ENCODE assay signal across 8 cellular contexts in genomic region chr2:27428978-27429541, GRCh38. TPM values are rescaled to one million over a fixed set of nuclear protein-coding genes. Genes with fewer than 3 reads are reported as not detected.
DNase-seq lines count a peak whose midpoint lies in the region; ATAC-seq lines count a peak whose summit lies in the region.

No MANE protein-coding gene starts in this region.

- peak overlapping the region; percentile 89 for H3K27ac ChIP-seq in effector memory CD4-positive, alpha-beta T cell (ENCODE audit: insufficient read depth, low read length, poor library complexity, severe bottlenecking)
- H3K27ac ChIP-seq in mesenchymal stem cell (ENCODE audit: low read length, poor library complexity, severe bottlenecking) = peak overlapping the region; percentile 91

- peak overlapping the region in 1 of 2 experiments; percentile 32 for H3K14ac ChIP-seq in mesenchymal stem cell (ENCODE audit: low read length in 2 of 2)

- peaks cover 25% of the 10 kb centered on the region for H3K4me1 ChIP-seq in effector memory CD4-positive, alpha-beta T cell (ENCODE audit: control insufficient read depth, insufficient read depth, low read length, poor library complexity, severe bottlenecking)
- H3K4me1 ChIP-seq in mesenchymal stem cell (ENCODE audit: control insufficient read depth, insufficient read depth, low read depth, low read length) = peaks cover 7% of the 10 kb centered on the region

- peak overlapping the region; percentile 91 for H3K27ac Mint-ChIP-seq in activated CD4-positive, alpha-beta memory T cell treated with anti-CD3 and anti-CD28 coated beads, Interleukin-2, amount 10 ng/mL, durations not matched to agents 7 days and 5 days

- H3K4ac ChIP-seq in mesenchymal stem cell (ENCODE audit: low read depth in 1 of 2, low read length in 2 of 2) = peak overlapping the region; percentile 81 to 100

- DNase-seq in Ammon's horn (ENCODE audit: low spot score) (peak; percentile 77), NCI-H69 (lab: John Stamatoyannopoulos, UW) (peak; percentile 80), mesenchymal stem cell (peak; percentile 90)
- peak; percentile 83 for DNase-seq in activated CD4-positive, alpha-beta memory T cell treated with anti-CD3 and anti-CD28 coated beads, Interleukin-2, amount 10 ng/mL, durations not matched to agents 7 days and 5 days
- peak; percentile 62 to 68 (median 62) for DNase-seq in effector memory CD4-positive, alpha-beta T cell
- peak; percentile 45 for DNase-seq in stimulated activated CD8-positive, alpha-beta memory T cell treated with anti-CD3 and anti-CD28 coated beads, Interleukin-12 subunit alpha, Interleukin-12 subunit beta, amount 100 ng/mL, for 1 hour (ENCODE audit: low read depth)

- H2AK5ac ChIP-seq in mesenchymal stem cell (ENCODE audit: low read length, severe bottlenecking) = no peak overlapping the region

- H3K27me3 Mint-ChIP-seq in activated CD4-positive, alpha-beta memory T cell treated with anti-CD3 and anti-CD28 coated beads, Interleukin-2, amount 10 ng/mL, durations not matched to agents 7 days and 5 days = no peaks in the 10 kb centered on the region

- H3K9me3 Mint-ChIP-seq in activated CD4-positive, alpha-beta memory T cell treated with anti-CD3 and anti-CD28 coated beads, Interleukin-2, amount 10 ng/mL, durations not matched to agents 7 days and 5 days = no peaks in the 10 kb centered on the region

- ATAC-seq in GM18868 (IDR thresholded peaks at IDR 0.05; ENCODE audit: unreplicated experiment) (peak; percentile 68), HG03097 (IDR thresholded peaks at IDR 0.05; ENCODE audit: low FRiP score, unreplicated experiment) (peak; percentile 65)

- H3K36me3 ChIP-seq in effector memory CD4-positive, alpha-beta T cell (ENCODE audit: control insufficient read depth, insufficient read depth, low read length) = peaks cover 11% of the 10 kb centered on the region
- H3K36me3 ChIP-seq in mesenchymal stem cell (ENCODE audit: control insufficient read depth in 1 of 2, insufficient read depth in 2 of 2, low read depth in 1 of 2, low read length in 2 of 2) = peaks cover 6 to 12% of the 10 kb centered on the region in 2 experiments

- peaks cover 2% of the 10 kb centered on the region for H3K79me1 ChIP-seq in mesenchymal stem cell (replicated peaks; ENCODE audit: low read length, poor library complexity, severe bottlenecking)

- peaks cover 19% of the 10 kb centered on the region for H3K36me3 Mint-ChIP-seq in activated CD4-positive, alpha-beta memory T cell treated with anti-CD3 and anti-CD28 coated beads, Interleukin-2, amount 10 ng/mL, durations not matched to agents 7 days and 5 days (ENCODE audit: low read depth)

- peak overlapping the region; percentile 98 for H3K9ac ChIP-seq in mesenchymal stem cell (ENCODE audit: low read length)

- peak overlapping the region; percentile 89 for H3K4me3 ChIP-seq in effector memory CD4-positive, alpha-beta T cell (ENCODE audit: insufficient read depth, low read depth, low read length, poor library complexity, severe bottlenecking)
- H3K4me3 ChIP-seq in mesenchymal stem cell (ENCODE audit: insufficient read depth in 1 of 2, low read depth in 1 of 2, low read length in 2 of 2) = peak overlapping the region; percentile 89 to 96

- H3K4me2 ChIP-seq in mesenchymal stem cell (ENCODE audit: low read length, poor library complexity, severe bottlenecking) = peak overlapping the region; percentile 92

- peak overlapping the region; percentile 98 for H3K4me3 Mint-ChIP-seq in activated CD4-positive, alpha-beta memory T cell treated with anti-CD3 and anti-CD28 coated beads, Interleukin-2, amount 10 ng/mL, durations not matched to agents 7 days and 5 days

- POLR2A ChIA-PET in activated CD4-positive, alpha-beta memory T cell treated with anti-CD3 and anti-CD28 coated beads, Interleukin-2, amount 10 ng/mL, durations not matched to agents 7 days and 5 days (lab: Charles Lee) = interaction anchor here (0.7 to 10.1 kb wide), 31 partner anchors 9 to 1323 kb away, joined by 3 to 155 read pairs (median 5); partner anchors contain the start of genes AGBL5, CAD, CCDC121 and EIF2B4

- no peak overlapping the region for H3K23ac ChIP-seq in mesenchymal stem cell (ENCODE audit: low read length in 2 of 2)

- H2AFZ ChIP-seq in mesenchymal stem cell (ENCODE audit: low read depth, low read length) = peak overlapping the region; percentile 61

- peak overlapping the region; percentile 97 for H2BK120ac ChIP-seq in mesenchymal stem cell (ENCODE audit: low read depth, low read length)

- H3K9me3 ChIP-seq in effector memory CD4-positive, alpha-beta T cell (ENCODE audit: control insufficient read depth, low read length) = no peaks in the 10 kb centered on the region
- H3K9me3 ChIP-seq in mesenchymal stem cell (ENCODE audit: control insufficient read depth, low read length) = no peaks in the 10 kb centered on the region

- H3K4me1 Mint-ChIP-seq in activated CD4-positive, alpha-beta memory T cell treated with anti-CD3 and anti-CD28 coated beads, Interleukin-2, amount 10 ng/mL, durations not matched to agents 7 days and 5 days = peaks cover 30% of the 10 kb centered on the region

- H4K91ac ChIP-seq in mesenchymal stem cell (ENCODE audit: low read length) = no peak overlapping the region

- no peak overlapping the region for H2BK12ac ChIP-seq in mesenchymal stem cell (ENCODE audit: low read length in 2 of 2)

- peak overlapping the region; percentile 65 to 97 for H3K18ac ChIP-seq in mesenchymal stem cell (ENCODE audit: low read depth in 1 of 2, low read length in 2 of 2)

- CTCF ChIA-PET in activated CD4-positive, alpha-beta memory T cell treated with anti-CD3 and anti-CD28 coated beads, Interleukin-2, amount 10 ng/mL, durations not matched to agents 7 days and 5 days (lab: Charles Lee) = interaction anchor here (1.0 to 5.4 kb wide), 8 partner anchors 20 to 259 kb away, joined by 3 to 36 read pairs (median 6); partner anchors contain the start of genes EIF2B4 and PPM1G

- H2BK5ac ChIP-seq in mesenchymal stem cell (ENCODE audit: low read depth, low read length, poor library complexity, severe bottlenecking) = peak overlapping the region; percentile 99

- H3K27me3 ChIP-seq in effector memory CD4-positive, alpha-beta T cell (replicated peaks; ENCODE audit: control insufficient read depth, insufficient read depth, low read length, poor library complexity, severe bottlenecking) = no peaks in the 10 kb centered on the region
- no peaks in the 10 kb centered on the region for H3K27me3 ChIP-seq in mesenchymal stem cell (ENCODE audit: control insufficient read depth in 1 of 2, insufficient read depth in 1 of 2, low read length in 2 of 2)

- no peak overlapping the region for H2BK15ac ChIP-seq in mesenchymal stem cell (ENCODE audit: low read depth, poor library complexity, severe bottlenecking)

- WGBS in mesenchymal stem cell = under 1% methylated on average over 39 of the region's 51 CpGs

- H4K8ac ChIP-seq in mesenchymal stem cell (ENCODE audit: low read length) = peak overlapping the region; percentile 52

RNA-seq across cellular contexts. Expression of gene NRBP1, which starts 0.6 kb away (rescaled TPM):
- 100 to 1,000 TPM; 103 to 104 TPM for total RNA-seq in activated CD4-positive, alpha-beta memory T cell treated with anti-CD3 and anti-CD28 coated beads, Interleukin-2, amount 10 ng/mL, durations not matched to agents 7 days and 5 days
- polyA plus RNA-seq in mesenchymal stem cell (2013, experiment 1 of 2) = 79.0 TPM
- polyA plus RNA-seq in mesenchymal stem cell (2013, experiment 2 of 2) = 77.5 TPM

RNA-seq across cellular contexts. Expression of gene KRTCAP3, which starts 13.1 kb away (rescaled TPM):
- 10 to 100 TPM in 1 of 2 experiments, 1 to 10 TPM in 1; 7.5 to 10.1 TPM for total RNA-seq in activated CD4-positive, alpha-beta memory T cell treated with anti-CD3 and anti-CD28 coated beads, Interleukin-2, amount 10 ng/mL, durations not matched to agents 7 days and 5 days
- 0.46 TPM for polyA plus RNA-seq in mesenchymal stem cell (2013, experiment 1 of 2)
- polyA plus RNA-seq in mesenchymal stem cell (2013, experiment 2 of 2) = 0.78 TPM

RNA-seq across cellular contexts. Expression of gene PPM1G, which starts 19.7 kb away (rescaled TPM):
- 100 to 1,000 TPM; 119 to 122 TPM for total RNA-seq in activated CD4-positive, alpha-beta memory T cell treated with anti-CD3 and anti-CD28 coated beads, Interleukin-2, amount 10 ng/mL, durations not matched to agents 7 days and 5 days
- 58.3 TPM for polyA plus RNA-seq in mesenchymal stem cell (2013, experiment 1 of 2)
- 57.0 TPM for polyA plus RNA-seq in mesenchymal stem cell (2013, experiment 2 of 2)

RNA-seq across cellular contexts. Expression of gene ZNF513, which starts 48.5 kb away (rescaled TPM):
- total RNA-seq in activated CD4-positive, alpha-beta memory T cell treated with anti-CD3 and anti-CD28 coated beads, Interleukin-2, amount 10 ng/mL, durations not matched to agents 7 days and 5 days = 10 to 100 TPM; 15.6 to 16.7 TPM
- polyA plus RNA-seq in mesenchymal stem cell (2013, experiment 1 of 2) = 16.6 TPM
- polyA plus RNA-seq in mesenchymal stem cell (2013, experiment 2 of 2) = 15.9 TPM

RNA-seq across cellular contexts. Expression of gene SNX17, which starts 58.6 kb away (rescaled TPM):
- total RNA-seq in activated CD4-positive, alpha-beta memory T cell treated with anti-CD3 and anti-CD28 coated beads, Interleukin-2, amount 10 ng/mL, durations not matched to agents 7 days and 5 days = 100 to 1,000 TPM; 116 to 123 TPM
- 50.9 TPM for polyA plus RNA-seq in mesenchymal stem cell (2013, experiment 1 of 2)
- 50.9 TPM for polyA plus RNA-seq in mesenchymal stem cell (2013, experiment 2 of 2)

Comparison
In these comparisons a context has a peak if more than half of its experiments do, and no peak if none do; other contexts are left out.
1. Peak in every context shown above with its lines: DNase-seq, ATAC-seq, H3K4me3 ChIP-seq and H3K27ac ChIP-seq.